ENCODE assay signal across 15 cellular contexts in genomic region chr6:14520029-14520428, GRCh38.
"Had no signal": no experiment of that assay in that cellular context is flagged by ENCODE, and none has a peak within 500 bp of the region (broad histone marks: within the 10 kb centered on the region; RNA-seq: fewer than 3 reads in every experiment).

No MANE protein-coding gene starts in this region.

- H3K9me3 ChIP-seq: gastrocnemius medialis, left lung, mucosa of descending colon, suprapubic skin, upper lobe of right lung had no signal

- H3K4me3 ChIP-seq: gastrocnemius medialis, left lung, mucosa of descending colon, suprapubic skin, upper lobe of right lung had no signal

- H3K27me3 ChIP-seq: gastrocnemius medialis, left lung, suprapubic skin, upper lobe of right lung had no signal

- ATAC-seq: gastrocnemius medialis; left lung; mucosa of descending colon; right cardiac atrium; stimulated activated naive CD8-positive, alpha-beta T cell treated with anti-CD3 and anti-CD28 coated beads, Interleukin-15, Interleukin-2, amounts not matched to agents 100 U/mL and 50 U/mL, for 24 hours; upper lobe of right lung had no signal

- H3K36me3 ChIP-seq: gastrocnemius medialis, left lung, suprapubic skin, upper lobe of right lung had no signal

- DNase-seq: activated CD4-positive, CD25-positive, alpha-beta regulatory T cell treated with anti-CD3 and anti-CD28 coated beads, Interleukin-2, amount 50 U/mL, for 72 hours; activated naive CD4-positive, alpha-beta T cell; activated naive CD8-positive, alpha-beta T cell treated with anti-CD3 and anti-CD28 coated beads, Interleukin-2, amount 10 ng/mL, durations not matched to agents 7 days and 5 days; activated T-cell treated with anti-CD3 and anti-CD28 coated beads for 4 hours; effector memory CD4-positive, alpha-beta T cell; gastrocnemius medialis; left lung; mucosa of descending colon; nucleus accumbens; right cardiac atrium; small intestine; stimulated activated naive CD8-positive, alpha-beta T cell treated with anti-CD3 and anti-CD28 coated beads, Interleukin-15, Interleukin-2, amounts not matched to agents 100 U/mL and 50 U/mL, for 24 hours; upper lobe of right lung had no signal

- H3K4me1 ChIP-seq: gastrocnemius medialis, left lung, upper lobe of right lung had no signal

- H3K27ac ChIP-seq: gastrocnemius medialis, left lung, suprapubic skin, upper lobe of right lung had no signal

- FAIRE-seq: islet of Langerhans, small intestine had no signal
